In the genomic region with DNA sequence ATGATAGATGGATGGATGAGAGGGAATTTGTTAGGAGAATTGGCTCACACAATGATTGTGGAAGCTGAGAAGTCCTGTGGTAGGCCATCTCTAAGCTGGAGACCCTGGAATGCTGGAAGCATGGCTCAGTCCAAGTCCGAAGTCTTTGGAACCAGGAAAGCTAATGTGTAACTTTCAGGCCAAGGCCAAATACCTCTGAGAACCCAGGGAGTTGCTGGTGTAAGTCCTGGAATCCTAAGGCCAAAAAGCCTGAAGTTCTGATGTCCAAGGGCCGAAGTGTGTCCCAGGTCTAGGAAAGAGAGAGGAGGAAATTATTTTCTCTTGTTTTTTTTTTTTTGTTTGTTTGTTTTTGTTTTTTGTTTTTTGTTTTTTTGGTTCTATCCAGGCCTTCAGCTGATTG, we compare ENCODE assay signal across 1 cellular context.
A peak's percentile ranks its signal among the peaks of the same experiment; 100 is the strongest.
TF ChIP-seq lines count a peak whose summit lies in the region.

No MANE protein-coding gene starts in this region.

TF ChIP-seq in HepG2, 621 proteins besides CTCF, POLR2A, EP300 and RAD21 (continued from another document):
- TF ChIP-seq, protein P1, sequence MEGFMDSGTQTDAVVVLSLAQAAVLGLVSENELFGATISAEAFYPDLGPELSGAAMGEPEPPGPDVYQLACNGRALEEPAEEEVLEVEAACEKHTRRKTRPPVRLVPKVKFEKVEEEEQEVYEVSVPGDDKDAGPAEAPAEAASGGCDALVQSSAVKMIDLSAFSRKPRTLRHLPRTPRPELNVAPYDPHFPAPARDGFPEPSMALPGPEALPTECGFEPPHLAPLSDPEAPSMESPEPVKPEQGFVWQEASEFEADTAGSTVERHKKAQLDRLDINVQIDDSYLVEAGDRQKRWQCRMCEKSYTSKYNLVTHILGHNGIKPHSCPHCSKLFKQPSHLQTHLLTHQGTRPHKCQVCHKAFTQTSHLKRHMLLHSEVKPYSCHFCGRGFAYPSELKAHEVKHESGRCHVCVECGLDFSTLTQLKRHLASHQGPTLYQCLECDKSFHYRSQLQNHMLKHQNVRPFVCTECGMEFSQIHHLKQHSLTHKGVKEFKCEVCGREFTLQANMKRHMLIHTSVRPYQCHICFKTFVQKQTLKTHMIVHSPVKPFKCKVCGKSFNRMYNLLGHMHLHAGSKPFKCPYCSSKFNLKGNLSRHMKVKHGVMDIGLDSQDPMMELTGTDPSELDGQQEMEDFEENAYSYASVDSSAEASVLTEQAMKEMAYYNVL (CRISPR knock-in tag; IDR thresholded peaks at IDR 0.05; ENCODE audit: borderline replicate concordance), result peak; percentile 67; the same call in 1 of the 2 replicates
- TF ChIP-seq EHMT2 (IDR thresholded peaks at IDR 0.05; ENCODE audit: borderline replicate concordance, low read depth, low read length) (peak; percentile 43; the same call in 1 of the 2 replicates), NPAS2 (CRISPR knock-in tag; IDR thresholded peaks at IDR 0.05; ENCODE audit: borderline replicate concordance) (no peak), FOXP4 (CRISPR knock-in tag; IDR thresholded peaks at IDR 0.05) (peak; percentile 37; the same call in 1 of the 2 replicates), ZMAT3 (CRISPR knock-in tag; conservative IDR thresholded peaks at IDR 0.05) (no peak), DMAP1 (CRISPR knock-in tag; IDR thresholded peaks at IDR 0.05) (peak; percentile 46; the same call in 1 of the 2 replicates), NR2F6 (IDR thresholded peaks at IDR 0.05) (peak; percentile 57; the same call in 1 of the 2 replicates), NR2F6 (CRISPR knock-in tag; IDR thresholded peaks at IDR 0.05) (peak; percentile 75), SPEN (CRISPR knock-in tag; IDR thresholded peaks at IDR 0.05; ENCODE audit: low read depth) (0 out of 2 replicates have a peak, but pooled peaks have one; percentile 34), ATAD3A (CRISPR knock-in tag; IDR thresholded peaks at IDR 0.05) (no peak), ZNF563 (CRISPR knock-in tag; IDR thresholded peaks at IDR 0.05) (no peak), PAXIP1 (CRISPR knock-in tag; conservative IDR thresholded peaks at IDR 0.05) (peak; percentile 90)
